1 cellular context compared by ENCODE assay signal in genomic region chr17:44738214-44738906, GRCh38.
TF ChIP-seq lines count a peak whose summit lies in the region.

No MANE protein-coding gene starts in this region.

TF ChIP-seq in IMR-90, 13 proteins besides CTCF, POLR2A, EP300 and RAD21:
- TF ChIP-seq MXI1 (IDR thresholded peaks at IDR 0.05; ENCODE audit: borderline replicate concordance, low read depth, low read length) = no peak
- no peak for TF ChIP-seq RFX5 (IDR thresholded peaks at IDR 0.05; ENCODE audit: low read depth, low read length)
- no peak for TF ChIP-seq MAZ (IDR thresholded peaks at IDR 0.05; ENCODE audit: borderline replicate concordance, low read depth, low read length)
- TF ChIP-seq, protein P1, sequence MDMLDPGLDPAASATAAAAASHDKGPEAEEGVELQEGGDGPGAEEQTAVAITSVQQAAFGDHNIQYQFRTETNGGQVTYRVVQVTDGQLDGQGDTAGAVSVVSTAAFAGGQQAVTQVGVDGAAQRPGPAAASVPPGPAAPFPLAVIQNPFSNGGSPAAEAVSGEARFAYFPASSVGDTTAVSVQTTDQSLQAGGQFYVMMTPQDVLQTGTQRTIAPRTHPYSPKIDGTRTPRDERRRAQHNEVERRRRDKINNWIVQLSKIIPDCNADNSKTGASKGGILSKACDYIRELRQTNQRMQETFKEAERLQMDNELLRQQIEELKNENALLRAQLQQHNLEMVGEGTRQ (IDR thresholded peaks at IDR 0.05; ENCODE audit: low read depth, low read length) = no peak
- TF ChIP-seq MAFK (IDR thresholded peaks at IDR 0.05; ENCODE audit: low read depth, low read length) = no peak
- TF ChIP-seq SMC3 (IDR thresholded peaks at IDR 0.05; ENCODE audit: low read depth, low read length) = no peak
- no peak for TF ChIP-seq FOS (IDR thresholded peaks at IDR 0.05; ENCODE audit: low read depth, low read length)
- TF ChIP-seq CHD1 (IDR thresholded peaks at IDR 0.05; ENCODE audit: low read depth, low read length) = no peak
- no peak for TF ChIP-seq BHLHE40 (IDR thresholded peaks at IDR 0.05; ENCODE audit: low read depth, low read length)
- no peak for TF ChIP-seq NFE2L2 (IDR thresholded peaks at IDR 0.05; ENCODE audit: low read depth, low read length)
- no peak for TF ChIP-seq CEBPB (IDR thresholded peaks at IDR 0.05; ENCODE audit: low read depth, low read length)
- TF ChIP-seq, protein P2, sequence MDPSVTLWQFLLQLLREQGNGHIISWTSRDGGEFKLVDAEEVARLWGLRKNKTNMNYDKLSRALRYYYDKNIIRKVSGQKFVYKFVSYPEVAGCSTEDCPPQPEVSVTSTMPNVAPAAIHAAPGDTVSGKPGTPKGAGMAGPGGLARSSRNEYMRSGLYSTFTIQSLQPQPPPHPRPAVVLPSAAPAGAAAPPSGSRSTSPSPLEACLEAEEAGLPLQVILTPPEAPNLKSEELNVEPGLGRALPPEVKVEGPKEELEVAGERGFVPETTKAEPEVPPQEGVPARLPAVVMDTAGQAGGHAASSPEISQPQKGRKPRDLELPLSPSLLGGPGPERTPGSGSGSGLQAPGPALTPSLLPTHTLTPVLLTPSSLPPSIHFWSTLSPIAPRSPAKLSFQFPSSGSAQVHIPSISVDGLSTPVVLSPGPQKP (IDR thresholded peaks at IDR 0.05; ENCODE audit: borderline replicate concordance, low read depth, low read length) = no peak
TF ChIP-seq in IMR-90: peak in this region for 0.
